ENCODE assay signal across 9 cellular contexts in the genomic region with DNA sequence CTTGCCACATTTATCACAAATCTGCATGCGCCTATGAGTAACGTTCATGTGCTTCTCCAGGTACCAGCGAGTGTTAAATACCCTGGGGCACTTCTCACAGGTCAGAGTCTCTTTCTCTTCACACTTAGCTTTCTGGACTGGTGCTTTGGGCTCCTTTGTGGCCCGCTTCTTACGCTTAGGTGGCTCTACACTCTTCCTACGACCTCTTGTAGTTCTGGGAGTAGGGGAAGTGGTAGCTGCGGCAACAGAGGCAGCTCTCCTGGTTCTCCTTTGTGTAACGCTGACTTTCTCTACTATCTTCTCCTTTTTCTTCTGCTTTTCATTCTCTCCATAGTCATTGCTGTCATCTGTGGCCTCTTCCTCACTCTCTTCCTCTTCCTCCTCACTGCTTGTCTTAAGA. TPM values are rescaled to one million over a fixed set of nuclear protein-coding genes. Genes with fewer than 3 reads are reported as not detected.
DNase-seq lines count a peak whose midpoint lies in the region; ATAC-seq and TF ChIP-seq lines count a peak whose summit lies in the region.
"Had no signal": no experiment of that assay in that cellular context is flagged by ENCODE, and none has a peak within 500 bp of the region (broad histone marks: within the 10 kb centered on the region; RNA-seq: fewer than 3 reads in every experiment).

No MANE protein-coding gene starts in this region.

- peaks cover 14% of the 10 kb centered on the region for H3K4me1 ChIP-seq in PC-3 (ENCODE audit: insufficient read depth, low read length)
- peaks cover 3% of the 10 kb centered on the region for H3K4me1 ChIP-seq in effector memory CD4-positive, alpha-beta T cell (ENCODE audit: control insufficient read depth, insufficient read depth, low read length, poor library complexity, severe bottlenecking)

- peaks cover 33% of the 10 kb centered on the region for H3K4me1 Mint-ChIP-seq in activated CD4-positive, alpha-beta T cell treated with anti-CD3 and anti-CD28 coated beads, Interleukin-2, amount 10 ng/mL, durations not matched to agents 7 days and 5 days
- H3K4me1 Mint-ChIP-seq in stimulated activated memory B cell treated with anti-CD40 and anti-IgM and Interleukin-4, amounts not matched to agents 10 μg/mL and 1 μg/mL and 100 μg/mL, for 72 hours: peaks cover 29% of the 10 kb centered on the region

- H3K9me3 ChIP-seq in PC-3 (ENCODE audit: low read length): no peaks in the 10 kb centered on the region
- H3K9me3 ChIP-seq in effector memory CD4-positive, alpha-beta T cell (ENCODE audit: control insufficient read depth, low read length): no peaks in the 10 kb centered on the region

- CTCF ChIA-PET in activated CD4-positive, alpha-beta T cell treated with anti-CD3 and anti-CD28 coated beads, Interleukin-2, amount 10 ng/mL, durations not matched to agents 7 days and 5 days (lab: Charles Lee): interaction anchor here (0.9 to 1.3 kb wide), 6 partner anchors 18 to 240 kb away, joined by 3 to 9 read pairs (median 3); no protein-coding TSS in a partner anchor
- CTCF ChIA-PET in PC-3 (lab: Charles Lee): interaction anchor here (0.6 kb wide), 2 partner anchors 258 to 424 kb away, joined by 3 read pairs; partner anchors contain the start of gene ATP5MC1

- H3K4me2 ChIP-seq in PC-3 (ENCODE audit: low read length): 0 out of 2 replicates have a peak overlapping the region, but pooled peaks have one; percentile 49

- H3K36me3 Mint-ChIP-seq in activated CD4-positive, alpha-beta T cell treated with anti-CD3 and anti-CD28 coated beads, Interleukin-2, amount 10 ng/mL, durations not matched to agents 7 days and 5 days (ENCODE audit: low read depth): peaks cover 26% of the 10 kb centered on the region
- peaks cover 4% of the 10 kb centered on the region for H3K36me3 Mint-ChIP-seq in stimulated activated memory B cell treated with anti-CD40 and anti-IgM and Interleukin-4, amounts not matched to agents 10 μg/mL and 1 μg/mL and 100 μg/mL, for 72 hours

- no peak overlapping the region for H2AFZ ChIP-seq in PC-3 (ENCODE audit: low read length)

- H3K27me3 Mint-ChIP-seq in activated CD4-positive, alpha-beta T cell treated with anti-CD3 and anti-CD28 coated beads, Interleukin-2, amount 10 ng/mL, durations not matched to agents 7 days and 5 days: no peaks in the 10 kb centered on the region
- H3K27me3 Mint-ChIP-seq in stimulated activated memory B cell treated with anti-CD40 and anti-IgM and Interleukin-4, amounts not matched to agents 10 μg/mL and 1 μg/mL and 100 μg/mL, for 72 hours: no peaks in the 10 kb centered on the region

- no peaks in the 10 kb centered on the region for H3F3A ChIP-seq in PC-3 (ENCODE audit: low read length, unreplicated experiment)

- peaks cover 3% of the 10 kb centered on the region; the same call in 1 of the 2 replicates for H3K36me3 ChIP-seq in PC-3 (ENCODE audit: low read depth, low read length)
- peaks cover 4% of the 10 kb centered on the region for H3K36me3 ChIP-seq in effector memory CD4-positive, alpha-beta T cell (ENCODE audit: control insufficient read depth, insufficient read depth, low read length)

- H3K9ac ChIP-seq in PC-3 (ENCODE audit: low read length): no peak overlapping the region

- POLR2A ChIA-PET in activated CD4-positive, alpha-beta T cell treated with anti-CD3 and anti-CD28 coated beads, Interleukin-2, amount 10 ng/mL, durations not matched to agents 7 days and 5 days (lab: Charles Lee): no interaction called here
- POLR2A ChIA-PET in PC-3 (lab: Charles Lee; ENCODE audit: unreplicated experiment): no interaction called here

- H3K27ac ChIP-seq in PC-3 (ENCODE audit: low read length): no peak overlapping the region
- peak overlapping the region; percentile 11 for H3K27ac ChIP-seq in effector memory CD4-positive, alpha-beta T cell (ENCODE audit: insufficient read depth, low read length, poor library complexity, severe bottlenecking)

- H3K27ac Mint-ChIP-seq in activated CD4-positive, alpha-beta T cell treated with anti-CD3 and anti-CD28 coated beads, Interleukin-2, amount 10 ng/mL, durations not matched to agents 7 days and 5 days: peak overlapping the region; percentile 22
- peak overlapping the region; percentile 65 for H3K27ac Mint-ChIP-seq in stimulated activated memory B cell treated with anti-CD40 and anti-IgM and Interleukin-4, amounts not matched to agents 10 μg/mL and 1 μg/mL and 100 μg/mL, for 72 hours

- no peaks in the 10 kb centered on the region for H3K9me3 Mint-ChIP-seq in activated CD4-positive, alpha-beta T cell treated with anti-CD3 and anti-CD28 coated beads, Interleukin-2, amount 10 ng/mL, durations not matched to agents 7 days and 5 days
- H3K9me3 Mint-ChIP-seq in stimulated activated memory B cell treated with anti-CD40 and anti-IgM and Interleukin-4, amounts not matched to agents 10 μg/mL and 1 μg/mL and 100 μg/mL, for 72 hours: no peaks in the 10 kb centered on the region

- H3K9me2 ChIP-seq in PC-3 (replicated peaks; ENCODE audit: low read length): no peaks in the 10 kb centered on the region

- H3K4me3 Mint-ChIP-seq in activated CD4-positive, alpha-beta T cell treated with anti-CD3 and anti-CD28 coated beads, Interleukin-2, amount 10 ng/mL, durations not matched to agents 7 days and 5 days: no peak overlapping the region
- no peak overlapping the region for H3K4me3 Mint-ChIP-seq in stimulated activated memory B cell treated with anti-CD40 and anti-IgM and Interleukin-4, amounts not matched to agents 10 μg/mL and 1 μg/mL and 100 μg/mL, for 72 hours

- TF ChIP-seq CTCF in PC-3 (conservative IDR thresholded peaks at IDR 0.05; ENCODE audit: low read depth, low read length): no peak

- no peaks in the 10 kb centered on the region for H4K20me1 ChIP-seq in PC-3 (ENCODE audit: low read length)

- H3K4me3 ChIP-seq in PC-3 (ENCODE audit: low read length): no peak overlapping the region
- no peak overlapping the region for H3K4me3 ChIP-seq in effector memory CD4-positive, alpha-beta T cell (ENCODE audit: insufficient read depth, low read depth, low read length, poor library complexity, severe bottlenecking)

- no peak for ATAC-seq in PC-3
- ATAC-seq in stimulated activated memory B cell treated with anti-CD40 and anti-IgM and Interleukin-4, amounts not matched to agents 10 μg/mL and 1 μg/mL and 100 μg/mL, for 72 hours: peak; percentile 58
- ATAC-seq in GM19463 (IDR thresholded peaks at IDR 0.05; ENCODE audit: unreplicated experiment): no peak

- H3K27me3 ChIP-seq in PC-3 (ENCODE audit: low read length): no peaks in the 10 kb centered on the region
- no peaks in the 10 kb centered on the region for H3K27me3 ChIP-seq in effector memory CD4-positive, alpha-beta T cell (replicated peaks; ENCODE audit: control insufficient read depth, insufficient read depth, low read length, poor library complexity, severe bottlenecking)

- H3K79me2 ChIP-seq in PC-3 (ENCODE audit: low read length): peaks cover 9% of the 10 kb centered on the region

- DNase-seq in activated CD4-positive, alpha-beta T cell treated with anti-CD3 and anti-CD28 coated beads, Interleukin-2, amount 10 ng/mL, durations not matched to agents 7 days and 5 days: no peak
- DNase-seq in activated CD4-positive, alpha-beta T cell treated with anti-CD3 and anti-CD28 coated beads for 1 hour: no peak
- no peak for DNase-seq in PC-3
- DNase-seq in effector memory CD4-positive, alpha-beta T cell: no peak
- no peak for DNase-seq in hypothalamus (lab: John Stamatoyannopoulos, UW)
- no peak for DNase-seq in midbrain (lab: John Stamatoyannopoulos, UW)
- DNase-seq: NCI-H1092 had no signal

- intact Hi-C loops in PC-3 (cut with micrococcal nuclease): no loop called here

- BruUV-seq in PC-3 (replicated peaks; lab: Mats Ljungman, UMichigan): no TSS peak

RNA-seq across cellular contexts. Expression of gene ZNF652, which starts 45.2 kb away (rescaled TPM):
- total RNA-seq in activated CD4-positive, alpha-beta T cell treated with anti-CD3 and anti-CD28 coated beads, Interleukin-2, amount 10 ng/mL, durations not matched to agents 7 days and 5 days: 10 to 100 TPM; 32.1 to 36.2 TPM
- 18.2 and 18.5 TPM in 2 replicates for total RNA-seq in PC-3 (2014; rRNA removed)
